ENCODE assay signal across 2 cellular contexts in the genomic region with DNA sequence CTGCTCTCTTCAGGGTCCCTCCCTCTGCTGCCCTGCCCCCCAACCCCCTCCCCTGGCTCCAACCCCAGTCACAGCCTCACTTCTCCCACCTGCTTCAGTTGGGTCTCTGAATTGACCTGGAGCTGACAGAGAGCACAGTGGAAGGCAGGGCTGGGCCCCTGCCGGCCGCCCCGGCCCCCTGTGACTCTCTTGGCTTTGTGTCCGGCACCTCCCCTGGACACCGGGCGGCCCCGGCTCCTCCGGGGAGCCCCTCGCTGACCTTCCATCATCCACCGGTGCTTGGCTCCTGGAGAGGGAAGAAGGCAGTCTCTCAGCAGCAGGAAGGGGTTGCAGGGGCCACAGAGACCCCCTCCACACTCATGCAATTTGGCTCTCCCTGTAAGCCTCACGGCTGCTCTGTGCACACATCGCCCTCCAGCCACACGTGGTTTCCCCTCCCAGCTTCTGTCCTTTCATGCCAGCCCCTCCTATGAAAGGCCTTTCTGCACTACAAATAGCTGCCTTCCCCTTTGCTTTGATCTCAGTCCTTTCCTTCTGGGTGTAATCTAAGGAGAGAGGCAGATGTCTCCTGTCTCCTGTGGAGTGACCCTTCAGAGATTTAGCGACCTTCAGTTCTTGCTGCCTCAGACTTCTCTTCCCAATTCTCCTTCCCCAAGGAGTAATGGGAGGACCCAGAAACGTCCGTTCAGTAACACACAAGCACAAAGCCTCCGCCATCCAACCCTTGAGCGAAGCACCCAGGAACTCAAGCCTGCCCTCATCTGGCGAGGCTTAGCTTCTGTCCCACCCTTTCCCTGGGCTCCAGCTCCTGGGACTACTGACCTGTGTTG.
A peak's percentile ranks its signal among the peaks of the same experiment; 100 is the strongest.
TF ChIP-seq lines count a peak whose summit lies in the region.

No MANE protein-coding gene starts in this region.

TF ChIP-seq in IMR-90, 13 proteins besides CTCF, POLR2A, EP300 and RAD21:
- TF ChIP-seq FOS (IDR thresholded peaks at IDR 0.05; ENCODE audit: low read depth, low read length): no peak
- TF ChIP-seq SMC3 (IDR thresholded peaks at IDR 0.05; ENCODE audit: low read depth, low read length): no peak
- TF ChIP-seq, protein P1, sequence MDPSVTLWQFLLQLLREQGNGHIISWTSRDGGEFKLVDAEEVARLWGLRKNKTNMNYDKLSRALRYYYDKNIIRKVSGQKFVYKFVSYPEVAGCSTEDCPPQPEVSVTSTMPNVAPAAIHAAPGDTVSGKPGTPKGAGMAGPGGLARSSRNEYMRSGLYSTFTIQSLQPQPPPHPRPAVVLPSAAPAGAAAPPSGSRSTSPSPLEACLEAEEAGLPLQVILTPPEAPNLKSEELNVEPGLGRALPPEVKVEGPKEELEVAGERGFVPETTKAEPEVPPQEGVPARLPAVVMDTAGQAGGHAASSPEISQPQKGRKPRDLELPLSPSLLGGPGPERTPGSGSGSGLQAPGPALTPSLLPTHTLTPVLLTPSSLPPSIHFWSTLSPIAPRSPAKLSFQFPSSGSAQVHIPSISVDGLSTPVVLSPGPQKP (IDR thresholded peaks at IDR 0.05; ENCODE audit: borderline replicate concordance, low read depth, low read length): no peak
- no peak for TF ChIP-seq MAFK (IDR thresholded peaks at IDR 0.05; ENCODE audit: low read depth, low read length)
- no peak for TF ChIP-seq MAZ (IDR thresholded peaks at IDR 0.05; ENCODE audit: borderline replicate concordance, low read depth, low read length)
- no peak for TF ChIP-seq RCOR1 (IDR thresholded peaks at IDR 0.05; ENCODE audit: insufficient replicate concordance, low read length)
- TF ChIP-seq BHLHE40 (IDR thresholded peaks at IDR 0.05; ENCODE audit: low read depth, low read length): no peak

TF ChIP-seq in K562, 482 proteins besides CTCF, POLR2A, EP300 and RAD21:
- TF ChIP-seq RFX7 (CRISPR knock-in tag; IDR thresholded peaks at IDR 0.05) (no peak), PML (IDR thresholded peaks at IDR 0.05; ENCODE audit: low read length) (no peak), SRSF1 (IDR thresholded peaks at IDR 0.05; ENCODE audit: low read depth, low read length) (no peak), CCAR2 (IDR thresholded peaks at IDR 0.05; ENCODE audit: low read depth, low read length) (no peak), SRSF3 (IDR thresholded peaks at IDR 0.05; ENCODE audit: insufficient read depth, low read length) (no peak), SMARCC2 (IDR thresholded peaks at IDR 0.05; ENCODE audit: low read depth) (no peak), ASH1L (IDR thresholded peaks at IDR 0.05; ENCODE audit: borderline replicate concordance, low read depth, partially characterized antibody) (no peak), ZNF174 (CRISPR knock-in tag; IDR thresholded peaks at IDR 0.05) (no peak), RBM22 (IDR thresholded peaks at IDR 0.05; ENCODE audit: low read depth, low read length, poor library complexity, severe bottlenecking) (peak; percentile 26), BHLHE40 (IDR thresholded peaks at IDR 0.05; ENCODE audit: low read length) (no peak), TRIM28 (IDR thresholded peaks at IDR 0.05) (no peak), CBFA2T2 (conservative IDR thresholded peaks at IDR 0.05) (no peak), XRCC5 (IDR thresholded peaks at IDR 0.05; ENCODE audit: low read depth, low read length) (peak; percentile 41; the same call in 1 of the 2 replicates), NFRKB (IDR thresholded peaks at IDR 0.05; ENCODE audit: low read depth) (no peak), ZNF347 (CRISPR knock-in tag; IDR thresholded peaks at IDR 0.05; ENCODE audit: low read depth) (no peak), ZBTB7A (IDR thresholded peaks at IDR 0.05; ENCODE audit: borderline replicate concordance, control insufficient read depth, low read depth, low read length) (peak; percentile 1; the same call in 1 of the 2 replicates), ZNF780A (CRISPR knock-in tag; IDR thresholded peaks at IDR 0.05) (no peak), ZNF274 (IDR thresholded peaks at IDR 0.05; ENCODE audit: borderline replicate concordance, low read depth, low read length) (no peak), YY1 (IDR thresholded peaks at IDR 0.05; ENCODE audit: borderline replicate concordance in 1 of 3, control insufficient read depth in 1 of 3, extremely low read depth in 1 of 3, insufficient read depth in 3 of 3, insufficient read length in 1 of 3, insufficient replicate concordance in 2 of 3, low read depth in 1 of 3, low read length in 2 of 3) (peak in 1 of 3 experiments; percentile 18), ZNF133 (CRISPR knock-in tag; IDR thresholded peaks at IDR 0.05) (no peak), POLR2G (IDR thresholded peaks at IDR 0.05; ENCODE audit: low read depth, low read length) (0 out of 2 replicates have a peak, but pooled peaks have one; percentile 57), SMC3 (conservative IDR thresholded peaks at IDR 0.05; ENCODE audit: insufficient read depth, low read depth, low read length) (0 out of 2 replicates have a peak, but pooled peaks have one; percentile 26), RBFOX2 (IDR thresholded peaks at IDR 0.05; ENCODE audit: low read depth, low read length) (peak; percentile 42), SMAD4 (CRISPR knock-in tag; conservative IDR thresholded peaks at IDR 0.05) (no peak), ETV1 (tag; conservative IDR thresholded peaks at IDR 0.05; ENCODE audit: low read depth) (no peak), HNRNPK (IDR thresholded peaks at IDR 0.05; ENCODE audit: low read depth, low read length, poor library complexity, severe bottlenecking) (no peak), ARID1B (IDR thresholded peaks at IDR 0.05) (no peak), LEF1 (IDR thresholded peaks at IDR 0.05) (peak; percentile 27; the same call in 1 of the 2 replicates), CTBP1 (IDR thresholded peaks at IDR 0.05; ENCODE audit: borderline replicate concordance) (peak; percentile 20; the same call in 1 of the 2 replicates), ZNF232 (CRISPR knock-in tag; IDR thresholded peaks at IDR 0.05) (no peak), RBM17 (IDR thresholded peaks at IDR 0.05; ENCODE audit: borderline replicate concordance, low read depth, low read length) (no peak), MYC (IDR thresholded peaks at IDR 0.05; ENCODE audit: low read depth, low read length) (0 out of 2 replicates have a peak, but pooled peaks have one; percentile 26), MYC (CRISPR knock-in tag; IDR thresholded peaks at IDR 0.05; ENCODE audit: borderline replicate concordance, low read depth) (no peak), RCOR1 (IDR thresholded peaks at IDR 0.05; ENCODE audit: borderline replicate concordance in 1 of 2, low read depth in 2 of 2, low read length in 2 of 2) (0 out of 4 replicates have a peak, but pooled peaks of 1 of the 2 experiments have one; percentile 38), ZFP36 (IDR thresholded peaks at IDR 0.05; ENCODE audit: low read depth, low read length, partially characterized antibody) (peak; percentile 40), SIN3A (IDR thresholded peaks at IDR 0.05; ENCODE audit: borderline replicate concordance in 2 of 2, control insufficient read depth in 1 of 2, low read depth in 2 of 2, low read length in 2 of 2) (no peak)
- TF ChIP-seq, protein P2, sequence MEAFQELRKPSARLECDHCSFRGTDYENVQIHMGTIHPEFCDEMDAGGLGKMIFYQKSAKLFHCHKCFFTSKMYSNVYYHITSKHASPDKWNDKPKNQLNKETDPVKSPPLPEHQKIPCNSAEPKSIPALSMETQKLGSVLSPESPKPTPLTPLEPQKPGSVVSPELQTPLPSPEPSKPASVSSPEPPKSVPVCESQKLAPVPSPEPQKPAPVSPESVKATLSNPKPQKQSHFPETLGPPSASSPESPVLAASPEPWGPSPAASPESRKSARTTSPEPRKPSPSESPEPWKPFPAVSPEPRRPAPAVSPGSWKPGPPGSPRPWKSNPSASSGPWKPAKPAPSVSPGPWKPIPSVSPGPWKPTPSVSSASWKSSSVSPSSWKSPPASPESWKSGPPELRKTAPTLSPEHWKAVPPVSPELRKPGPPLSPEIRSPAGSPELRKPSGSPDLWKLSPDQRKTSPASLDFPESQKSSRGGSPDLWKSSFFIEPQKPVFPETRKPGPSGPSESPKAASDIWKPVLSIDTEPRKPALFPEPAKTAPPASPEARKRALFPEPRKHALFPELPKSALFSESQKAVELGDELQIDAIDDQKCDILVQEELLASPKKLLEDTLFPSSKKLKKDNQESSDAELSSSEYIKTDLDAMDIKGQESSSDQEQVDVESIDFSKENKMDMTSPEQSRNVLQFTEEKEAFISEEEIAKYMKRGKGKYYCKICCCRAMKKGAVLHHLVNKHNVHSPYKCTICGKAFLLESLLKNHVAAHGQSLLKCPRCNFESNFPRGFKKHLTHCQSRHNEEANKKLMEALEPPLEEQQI (IDR thresholded peaks at IDR 0.05): no peak
TF ChIP-seq in K562: peak in this region for 12.
